12 cellular contexts compared by ENCODE assay signal in the genomic region with DNA sequence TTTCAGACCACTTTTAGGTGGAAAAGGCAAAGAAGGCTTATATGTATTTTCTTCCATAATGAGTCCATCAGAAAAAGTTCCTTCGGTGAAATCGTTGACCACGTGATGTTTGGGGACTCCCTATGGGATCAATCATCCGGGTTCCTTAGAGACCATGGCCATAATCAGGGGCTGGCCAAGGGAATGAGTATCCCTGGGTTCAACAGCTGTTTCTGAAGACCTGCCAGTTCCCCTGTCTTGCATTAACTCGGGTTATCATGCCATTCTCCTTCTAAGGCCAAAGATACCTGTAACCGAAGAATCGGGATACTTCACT. TPM values are rescaled to one million over a fixed set of nuclear protein-coding genes. Genes with fewer than 3 reads are reported as not detected.
A peak's percentile ranks its signal among the peaks of the same experiment; 100 is the strongest.
DNase-seq lines count a peak whose midpoint lies in the region; ATAC-seq and TF ChIP-seq lines count a peak whose summit lies in the region.
"Had no signal": no experiment of that assay in that cellular context is flagged by ENCODE, and none has a peak within 500 bp of the region (broad histone marks: within the 10 kb centered on the region; RNA-seq: fewer than 3 reads in every experiment).

No MANE protein-coding gene starts in this region.

- ATAC-seq in activated CD8-positive, alpha-beta T cell treated with anti-CD3 and anti-CD28 coated beads for 36 hours: no peak
- no peak for ATAC-seq in activated CD8-positive, alpha-beta T cell treated with anti-CD3 and anti-CD28 coated beads, Interleukin-2, amount 10 ng/mL, durations not matched to agents 7 days and 5 days
- ATAC-seq in GM23338 (peak; percentile 44), RWPE2 (ENCODE audit: low read depth) (no peak), HG03342 (IDR thresholded peaks at IDR 0.05; ENCODE audit: unreplicated experiment) (no peak)

- no peaks in the 10 kb centered on the region for H4K20me1 ChIP-seq in GM23338 (replicated peaks; ENCODE audit: insufficient read depth)
- H4K20me1 ChIP-seq: BLaER1 treated with 17β-estradiol and CSF1 and Interleukin-3, amounts not matched to agents 10 nM and 100 nM had no signal

- H3K4me1 Mint-ChIP-seq in activated CD8-positive, alpha-beta T cell treated with anti-CD3 and anti-CD28 coated beads for 36 hours (ENCODE audit: low read depth): no peaks in the 10 kb centered on the region
- H3K4me1 Mint-ChIP-seq in activated CD8-positive, alpha-beta T cell treated with anti-CD3 and anti-CD28 coated beads, Interleukin-2, amount 10 ng/mL, durations not matched to agents 7 days and 5 days (ENCODE audit: low read depth): peaks cover 15% of the 10 kb centered on the region
- H3K4me1 Mint-ChIP-seq in GM23338: no peaks in the 10 kb centered on the region
- H3K4me1 Mint-ChIP-seq in mesothelial cell of epicardium: no peaks in the 10 kb centered on the region

- POLR2A ChIA-PET in activated CD8-positive, alpha-beta T cell treated with anti-CD3 and anti-CD28 coated beads for 36 hours (lab: Charles Lee): no interaction called here
- POLR2A ChIA-PET in activated CD8-positive, alpha-beta T cell treated with anti-CD3 and anti-CD28 coated beads, Interleukin-2, amount 10 ng/mL, durations not matched to agents 7 days and 5 days (lab: Charles Lee): no interaction called here

- peaks cover 4% of the 10 kb centered on the region for H3K27me3 Mint-ChIP-seq in activated CD8-positive, alpha-beta T cell treated with anti-CD3 and anti-CD28 coated beads for 36 hours
- peaks cover 11% of the 10 kb centered on the region for H3K27me3 Mint-ChIP-seq in activated CD8-positive, alpha-beta T cell treated with anti-CD3 and anti-CD28 coated beads, Interleukin-2, amount 10 ng/mL, durations not matched to agents 7 days and 5 days (ENCODE audit: low read depth)
- H3K27me3 Mint-ChIP-seq in GM23338 (ENCODE audit: insufficient read depth, low read depth, poor library complexity): peaks cover 1% of the 10 kb centered on the region
- H3K27me3 Mint-ChIP-seq in mesothelial cell of epicardium (ENCODE audit: low read depth): peaks cover 11% of the 10 kb centered on the region

- CTCF ChIA-PET in activated CD8-positive, alpha-beta T cell treated with anti-CD3 and anti-CD28 coated beads for 36 hours (lab: Charles Lee): interaction anchor here (1.0 to 8.7 kb wide), 6 partner anchors 10 to 251 kb away, joined by 3 to 85 read pairs (median 4); partner anchors contain the start of gene TMEM177
- CTCF ChIA-PET in activated CD8-positive, alpha-beta T cell treated with anti-CD3 and anti-CD28 coated beads, Interleukin-2, amount 10 ng/mL, durations not matched to agents 7 days and 5 days (lab: Charles Lee): interaction anchor here (0.7 to 2.2 kb wide), 6 partner anchors 8 to 53 kb away, joined by 3 to 11 read pairs (median 4); no protein-coding TSS in a partner anchor

- no peak for DNase-seq in activated CD8-positive, alpha-beta T cell treated with anti-CD3 and anti-CD28 coated beads for 36 hours
- no peak for DNase-seq in activated CD8-positive, alpha-beta T cell treated with anti-CD3 and anti-CD28 coated beads, Interleukin-2, amount 10 ng/mL, durations not matched to agents 7 days and 5 days
- no peak for DNase-seq in GM23338 (ENCODE audit: low spot score)
- DNase-seq in RWPE2 (ENCODE audit: low spot score): no peak
- DNase-seq in mesothelial cell of epicardium (ENCODE audit: low spot score in 2 of 2, unreplicated experiment in 2 of 2): no peak
- no peak for DNase-seq in KG1 (lab: John Stamatoyannopoulos, UW)
- DNase-seq in DMS 273 (lab: John Stamatoyannopoulos, UW; ENCODE audit: unreplicated experiment): no peak
- DNase-seq: NCI-H1048 had no signal

- H3K4me3 ChIP-seq in GM23338: no peak overlapping the region
- H3K4me3 ChIP-seq in RWPE2 (ENCODE audit: severe bottlenecking): no peak overlapping the region
- H3K4me3 ChIP-seq: BLaER1 treated with 17β-estradiol and CSF1 and Interleukin-3, amounts not matched to agents 10 nM and 100 nM; HAP-1; Peyer's patch had no signal

- peak; percentile 23 for TF ChIP-seq CTCF in activated CD8-positive, alpha-beta T cell treated with anti-CD3 and anti-CD28 coated beads for 36 hours (IDR thresholded peaks at IDR 0.05)
- TF ChIP-seq CTCF in GM23338 (conservative IDR thresholded peaks at IDR 0.05; ENCODE audit: low read depth in 2 of 2): peak in 1 of 2 experiments; percentile 26; a peak in 1 of 4 replicates
- TF ChIP-seq CTCF in RWPE2 (IDR thresholded peaks at IDR 0.05; ENCODE audit: poor library complexity, severe bottlenecking): peak; percentile 63
- peak; percentile 10 for TF ChIP-seq CTCF in mesothelial cell of epicardium (IDR thresholded peaks at IDR 0.05; ENCODE audit: unreplicated experiment)

- no peaks in the 10 kb centered on the region; the same call in 1 of the 2 replicates for H3K9me2 ChIP-seq in GM23338 (ENCODE audit: insufficient read depth)

- H3K9me3 Mint-ChIP-seq in activated CD8-positive, alpha-beta T cell treated with anti-CD3 and anti-CD28 coated beads for 36 hours: no peaks in the 10 kb centered on the region
- peaks cover 4% of the 10 kb centered on the region for H3K9me3 Mint-ChIP-seq in activated CD8-positive, alpha-beta T cell treated with anti-CD3 and anti-CD28 coated beads, Interleukin-2, amount 10 ng/mL, durations not matched to agents 7 days and 5 days (ENCODE audit: insufficient read depth)
- H3K9me3 Mint-ChIP-seq in GM23338: no peaks in the 10 kb centered on the region; the same call in 2 of the 3 replicates
- peaks cover 10% of the 10 kb centered on the region for H3K9me3 Mint-ChIP-seq in mesothelial cell of epicardium

- no peak overlapping the region; the same call in 1 of the 2 replicates for H2AFZ ChIP-seq in GM23338

- H3K79me2 ChIP-seq in GM23338 (replicated peaks; ENCODE audit: insufficient read depth): no peaks in the 10 kb centered on the region

- H3K27ac ChIP-seq in GM23338 (ENCODE audit: low read depth): no peak overlapping the region
- no peak overlapping the region for H3K27ac ChIP-seq in RWPE2 (ENCODE audit: poor library complexity, severe bottlenecking)
- H3K27ac ChIP-seq: BLaER1 treated with 17β-estradiol and CSF1 and Interleukin-3, amounts not matched to agents 10 nM and 100 nM; Peyer's patch had no signal

- no peaks in the 10 kb centered on the region for H3K36me3 ChIP-seq in GM23338 (ENCODE audit: insufficient read depth)
- H3K36me3 ChIP-seq in RWPE2 (ENCODE audit: low read depth): no peaks in the 10 kb centered on the region
- H3K36me3 ChIP-seq: BLaER1 treated with 17β-estradiol and CSF1 and Interleukin-3, amounts not matched to agents 10 nM and 100 nM; HAP-1; Peyer's patch had no signal

- H3K36me3 Mint-ChIP-seq in activated CD8-positive, alpha-beta T cell treated with anti-CD3 and anti-CD28 coated beads for 36 hours (ENCODE audit: low read depth): no peaks in the 10 kb centered on the region
- peaks cover 2% of the 10 kb centered on the region for H3K36me3 Mint-ChIP-seq in activated CD8-positive, alpha-beta T cell treated with anti-CD3 and anti-CD28 coated beads, Interleukin-2, amount 10 ng/mL, durations not matched to agents 7 days and 5 days (ENCODE audit: low read depth)
- H3K36me3 Mint-ChIP-seq in GM23338 (ENCODE audit: low read depth) (no peaks in the 10 kb centered on the region), mesothelial cell of epicardium (no peaks in the 10 kb centered on the region)

- H3K27ac Mint-ChIP-seq in activated CD8-positive, alpha-beta T cell treated with anti-CD3 and anti-CD28 coated beads for 36 hours: no peak overlapping the region
- H3K27ac Mint-ChIP-seq in activated CD8-positive, alpha-beta T cell treated with anti-CD3 and anti-CD28 coated beads, Interleukin-2, amount 10 ng/mL, durations not matched to agents 7 days and 5 days: no peak overlapping the region
- H3K27ac Mint-ChIP-seq in GM23338 (no peak overlapping the region), mesothelial cell of epicardium (no peak overlapping the region)

- H3K4me2 ChIP-seq in GM23338: no peak overlapping the region
- H3K4me2 ChIP-seq: BLaER1 treated with 17β-estradiol and CSF1 and Interleukin-3, amounts not matched to agents 10 nM and 100 nM had no signal

- intact Hi-C loops in activated CD8-positive, alpha-beta T cell treated with anti-CD3 and anti-CD28 coated beads for 36 hours (cut with micrococcal nuclease): loop anchor here (1.0 kb wide), 1 partner anchor 19 kb away; no protein-coding TSS in a partner anchor

- no peaks in the 10 kb centered on the region for H3K9me3 ChIP-seq in RWPE2 (ENCODE audit: severe bottlenecking)
- H3K9me3 ChIP-seq: HAP-1, Peyer's patch had no signal

- no peak overlapping the region for H3K4me3 Mint-ChIP-seq in activated CD8-positive, alpha-beta T cell treated with anti-CD3 and anti-CD28 coated beads for 36 hours
- no peak overlapping the region for H3K4me3 Mint-ChIP-seq in activated CD8-positive, alpha-beta T cell treated with anti-CD3 and anti-CD28 coated beads, Interleukin-2, amount 10 ng/mL, durations not matched to agents 7 days and 5 days
- H3K4me3 Mint-ChIP-seq in GM23338: no peak overlapping the region
- no peak overlapping the region for H3K4me3 Mint-ChIP-seq in mesothelial cell of epicardium

- H3K27me3 ChIP-seq in GM23338 (ENCODE audit: insufficient read depth) (no peaks in the 10 kb centered on the region), RWPE2 (ENCODE audit: insufficient read depth, poor library complexity, severe bottlenecking) (no peaks in the 10 kb centered on the region)
- H3K27me3 ChIP-seq: BLaER1 treated with 17β-estradiol and CSF1 and Interleukin-3, amounts not matched to agents 10 nM and 100 nM; Peyer's patch had no signal

- H3K4me1 ChIP-seq in GM23338 (ENCODE audit: insufficient read depth) (no peaks in the 10 kb centered on the region), RWPE2 (ENCODE audit: insufficient read depth, poor library complexity, severe bottlenecking) (no peaks in the 10 kb centered on the region)
- H3K4me1 ChIP-seq: BLaER1 treated with 17β-estradiol and CSF1 and Interleukin-3, amounts not matched to agents 10 nM and 100 nM; HAP-1; Peyer's patch had no signal

- H3F3A ChIP-seq in GM23338 (replicated peaks; ENCODE audit: low read depth): no peaks in the 10 kb centered on the region

TF ChIP-seq in GM23338, 12 proteins besides CTCF, POLR2A, EP300 and RAD21 (continues in another document):
- TF ChIP-seq NANOG (IDR thresholded peaks at IDR 0.05; ENCODE audit: borderline replicate concordance) (no peak), POLR2AphosphoS5 (IDR thresholded peaks at IDR 0.05; ENCODE audit: low read depth) (no peak), ZNF331 (CRISPR knock-in tag; IDR thresholded peaks at IDR 0.05; ENCODE audit: low read depth) (no peak), EZH2phosphoT487 (IDR thresholded peaks at IDR 0.05; ENCODE audit: unreplicated experiment) (no peak)

RNA-seq across cellular contexts. Expression of gene TMEM177, which starts 18.7 kb away (rescaled TPM):
- total RNA-seq in activated CD8-positive, alpha-beta T cell treated with anti-CD3 and anti-CD28 coated beads for 36 hours: 10 to 100 TPM; 13.1 to 14.6 TPM
- total RNA-seq in activated CD8-positive, alpha-beta T cell treated with anti-CD3 and anti-CD28 coated beads, Interleukin-2, amount 10 ng/mL, durations not matched to agents 7 days and 5 days: 10 to 100 TPM in 1 of 2 experiments, 1 to 10 TPM in 1; 9.1 to 10.4 TPM
- 52.0 and 58.7 TPM in 2 replicates for total RNA-seq in GM23338 (2014; rRNA removed; shearing (Covaris generic))
- polyA plus RNA-seq in GM23338 (2016; fragmentation: Nextera tagmentation; extraction: Ambion mirVana): 45.1 and 50.5 TPM in 2 replicates
- total RNA-seq in mesothelial cell of epicardium: 15.2 to 15.8 TPM (median 15.7 TPM) in 3 replicates
